In the genomic region with DNA sequence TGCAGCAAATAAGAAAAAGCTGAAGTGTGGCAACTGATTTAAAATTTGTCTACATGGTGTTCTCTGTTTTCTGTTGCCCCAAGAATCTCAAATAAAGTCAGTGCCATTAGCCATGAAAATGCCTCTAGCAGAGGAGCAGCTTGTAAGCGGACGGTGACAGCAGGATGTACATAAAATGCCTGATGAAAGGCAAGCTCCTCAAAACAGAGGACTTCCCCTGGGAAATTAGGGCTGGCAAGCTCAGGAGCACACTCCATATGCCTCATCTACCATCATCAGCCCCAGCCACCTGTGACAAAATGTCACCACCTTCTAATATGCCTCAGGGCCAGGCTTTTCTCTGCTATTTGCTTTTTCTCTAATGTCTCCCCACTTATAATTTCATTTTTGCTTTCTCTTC, we compare ENCODE assay signal across 22 cellular contexts. TPM values are rescaled to one million over a fixed set of nuclear protein-coding genes. Genes with fewer than 3 reads are reported as not detected.
A peak's percentile ranks its signal among the peaks of the same experiment; 100 is the strongest.
DNase-seq lines count a peak whose midpoint lies in the region; ATAC-seq, FAIRE-seq and TF ChIP-seq lines count a peak whose summit lies in the region.
"Had no signal": no experiment of that assay in that cellular context is flagged by ENCODE, and none has a peak within 500 bp of the region (broad histone marks: within the 10 kb centered on the region; RNA-seq: fewer than 3 reads in every experiment).

No MANE protein-coding gene starts in this region.

- peak overlapping the region; percentile 65 for H3K4me3 Mint-ChIP-seq in glutamatergic neuron (ENCODE audit: unreplicated experiment)
- H3K4me3 Mint-ChIP-seq: CD4-positive, CD25-positive, alpha-beta regulatory T cell; T-cell had no signal

- intact Hi-C loops in kidney (cut with DNase I): no loop called here

- H3K27me3 Mint-ChIP-seq in glutamatergic neuron (ENCODE audit: unreplicated experiment): no peaks in the 10 kb centered on the region
- H3K27me3 Mint-ChIP-seq: CD4-positive, CD25-positive, alpha-beta regulatory T cell had no signal

- H3K27ac ChIP-seq in kidney (ENCODE audit: low read depth in 2 of 2, low read length in 2 of 2): no peak overlapping the region
- H3K27ac ChIP-seq: BLaER1 had no signal

- peak overlapping the region; percentile 95 for H3K27ac Mint-ChIP-seq in glutamatergic neuron (ENCODE audit: unreplicated experiment)
- H3K27ac Mint-ChIP-seq: CD4-positive, CD25-positive, alpha-beta regulatory T cell; T-cell had no signal

- in situ Hi-C loops in G401 (cut with HindIII; ENCODE audit: low sequenced_read_pairs): no loop called here

- H3K4me1 Mint-ChIP-seq in glutamatergic neuron (ENCODE audit: low read depth, unreplicated experiment): peaks cover 22% of the 10 kb centered on the region
- H3K4me1 Mint-ChIP-seq: CD4-positive, CD25-positive, alpha-beta regulatory T cell; T-cell had no signal

- no peaks in the 10 kb centered on the region for H3K4me1 ChIP-seq in kidney (ENCODE audit: control insufficient read depth in 1 of 2, insufficient read depth in 1 of 2, low read depth in 1 of 2, low read length in 2 of 2)
- H3K4me1 ChIP-seq: BLaER1 had no signal

- H3K9ac ChIP-seq in kidney (ENCODE audit: low read length in 2 of 2): no peak overlapping the region
- H3K9ac ChIP-seq: BLaER1 had no signal

- peaks cover 6% of the 10 kb centered on the region for H3K9me3 Mint-ChIP-seq in glutamatergic neuron (ENCODE audit: unreplicated experiment)

- H3K36me3 Mint-ChIP-seq in glutamatergic neuron (ENCODE audit: unreplicated experiment): no peaks in the 10 kb centered on the region
- H3K36me3 Mint-ChIP-seq: CD4-positive, CD25-positive, alpha-beta regulatory T cell; T-cell had no signal

- FAIRE-seq in kidney (lab: Jason Lieb, UNC): no peak
- FAIRE-seq: GM12878, H1 had no signal

- H3K4me3 ChIP-seq in kidney (ENCODE audit: low read length in 2 of 2): no peak overlapping the region
- H3K4me3 ChIP-seq: BLaER1, GM12878 had no signal

- no peaks in the 10 kb centered on the region for H3K9me3 ChIP-seq in kidney (ENCODE audit: control insufficient read depth in 1 of 2, low read length in 2 of 2)
- H3K9me3 ChIP-seq: BLaER1 had no signal

- H3K36me3 ChIP-seq in kidney (ENCODE audit: control insufficient read depth in 1 of 2, insufficient read depth in 2 of 2, low read length in 2 of 2): no peaks in the 10 kb centered on the region
- H3K36me3 ChIP-seq: BLaER1 had no signal

- DNase-seq in NCI-H2081 (lab: John Stamatoyannopoulos, UW): peak; percentile 8 to 13
- no peak for DNase-seq in NCI-H2081 treated with DMSO at 0.1 percent for 48 hours (lab: John Stamatoyannopoulos, UW)
- peak; percentile 86 for DNase-seq in G401 (ENCODE audit: low spot score)
- peak; percentile 65 to 81 for DNase-seq in NCI-H524 (lab: John Stamatoyannopoulos, UW)
- DNase-seq in glutamatergic neuron: peak; percentile 20
- no peak for DNase-seq in kidney
- no peak for DNase-seq in activated CD4-positive, alpha-beta T cell treated with anti-CD3 and anti-CD28 coated beads, Interleukin-2, amount 50 U/mL, for 1 hour
- DNase-seq: CD4-positive, CD25-positive, alpha-beta regulatory T cell; DMS53; GDM1; HCEC 1CT; KBM-7; NCI-H1417 treated with DMSO at 0.1 percent for 48 hours; NCI-H2029; NCI-H446 treated with DMSO at 0.1 percent for 48 hours; Right ventricle myocardium superior; RPMI8226; T-cell had no signal

- no peak for ATAC-seq in GM21367 (IDR thresholded peaks at IDR 0.05; ENCODE audit: unreplicated experiment)
- ATAC-seq: GM12878, T-cell had no signal

- TF ChIP-seq CTCF in glutamatergic neuron (IDR thresholded peaks at IDR 0.05; ENCODE audit: partially characterized antibody, unreplicated experiment) (no peak), kidney (IDR thresholded peaks at IDR 0.05; ENCODE audit: borderline replicate concordance, extremely low read depth, insufficient read depth) (no peak)

RNA-seq across cellular contexts. Expression of a gene that starts 54.5 kb away (rescaled TPM):
- total RNA-seq in G401 (2014; rRNA removed; shearing (Covaris generic)): 1.9 TPM in 1 of 2 replicates, not detected in the other
- not detected for total RNA-seq in glutamatergic neuron (ENCODE audit: unreplicated experiment)
- 2.6 TPM for total RNA-seq in kidney
- polyA plus RNA-seq in kidney (ENCODE audit: insufficient read depth, low read depth, low replicate concordance): 15.7 TPM
- total RNA-seq: CD4-positive, CD25-positive, alpha-beta regulatory T cell had no signal

Comparison
In these comparisons a context has a peak if more than half of its experiments do, and no peak if none do; other contexts are left out.
1. DNase-seq: peak in NCI-H2081 (2 of 2), G401 (single experiment), NCI-H524 (2 of 2) and glutamatergic neuron (single experiment); none in NCI-H2081 treated with DMSO at 0.1 percent for 48 hours (single experiment), kidney (single experiment) and activated CD4-positive, alpha-beta T cell treated with anti-CD3 and anti-CD28 coated beads, Interleukin-2, amount 50 U/mL, for 1 hour (single experiment).